Comparison of ENCODE assay signal across 9 cellular contexts in genomic region chr12:53728206-53728605, GRCh38.
A peak's percentile ranks its signal among the peaks of the same experiment; 100 is the strongest.
DNase-seq lines count a peak whose midpoint lies in the region; ATAC-seq and TF ChIP-seq lines count a peak whose summit lies in the region.
"Had no signal": no experiment of that assay in that cellular context is flagged by ENCODE, and none has a peak within 500 bp of the region (broad histone marks: within the 10 kb centered on the region; RNA-seq: fewer than 3 reads in every experiment).

No MANE protein-coding gene starts in this region.

- no peaks in the 10 kb centered on the region for H3K9me3 ChIP-seq in mucosa of stomach (ENCODE audit: control insufficient read depth, low read length)

- no peak for TF ChIP-seq CTCF in astrocyte of the spinal cord (IDR thresholded peaks at IDR 0.05; ENCODE audit: low read depth, low read length)

- H3K36me3 Mint-ChIP-seq in stimulated activated naive CD8-positive, alpha-beta T cell treated with anti-CD3 and anti-CD28 coated beads, Interleukin-15, Interleukin-2, amounts not matched to agents 100 ng/mL and 50 ng/mL, for 24 hours (ENCODE audit: low read depth), result no peaks in the 10 kb centered on the region

- peak overlapping the region; percentile 90 for H3K4me3 Mint-ChIP-seq in stimulated activated naive CD8-positive, alpha-beta T cell treated with anti-CD3 and anti-CD28 coated beads, Interleukin-15, Interleukin-2, amounts not matched to agents 100 ng/mL and 50 ng/mL, for 24 hours

- peak overlapping the region; percentile 52 for H3K9ac ChIP-seq in mucosa of stomach (ENCODE audit: low read length)

- in situ Hi-C loops in astrocyte of the spinal cord (cut with HindIII; ENCODE audit: low sequenced_read_pairs), result no loop called here

- no peaks in the 10 kb centered on the region for H3K4me1 ChIP-seq in mucosa of stomach (ENCODE audit: control insufficient read depth, insufficient read depth, low read length)

- ATAC-seq in stimulated activated naive CD8-positive, alpha-beta T cell treated with anti-CD3 and anti-CD28 coated beads, Interleukin-15, Interleukin-2, amounts not matched to agents 100 U/mL and 50 U/mL, for 24 hours, result no peak
- ATAC-seq in GM18511 (IDR thresholded peaks at IDR 0.05; ENCODE audit: unreplicated experiment) (no peak), HG02678 (IDR thresholded peaks at IDR 0.05; ENCODE audit: unreplicated experiment) (no peak)

- no peaks in the 10 kb centered on the region for H3K27me3 Mint-ChIP-seq in stimulated activated naive CD8-positive, alpha-beta T cell treated with anti-CD3 and anti-CD28 coated beads, Interleukin-15, Interleukin-2, amounts not matched to agents 100 ng/mL and 50 ng/mL, for 24 hours

- DNase-seq in stimulated activated naive CD8-positive, alpha-beta T cell treated with anti-CD3 and anti-CD28 coated beads, Interleukin-15, Interleukin-2, amounts not matched to agents 100 U/mL and 50 U/mL, for 24 hours, result no peak
- DNase-seq in astrocyte of the spinal cord (ENCODE audit: low read depth, low spot score) (no peak), NCI-H2081 treated with DMSO at 0.1 percent for 48 hours (lab: John Stamatoyannopoulos, UW) (no peak), NOMO-1 treated with dmso at 0.1 percent for 144 hours (lab: John Stamatoyannopoulos, UW; ENCODE audit: unreplicated experiment) (no peak)

- peak overlapping the region; percentile 82 for H3K27ac Mint-ChIP-seq in stimulated activated naive CD8-positive, alpha-beta T cell treated with anti-CD3 and anti-CD28 coated beads, Interleukin-15, Interleukin-2, amounts not matched to agents 100 ng/mL and 50 ng/mL, for 24 hours

- peak overlapping the region; percentile 87 for H3K4me3 ChIP-seq in astrocyte of the spinal cord (ENCODE audit: low read depth, low read length)
- H3K4me3 ChIP-seq in mucosa of stomach (ENCODE audit: low read length), result peak overlapping the region; percentile 91

- H3K4me1 Mint-ChIP-seq in stimulated activated naive CD8-positive, alpha-beta T cell treated with anti-CD3 and anti-CD28 coated beads, Interleukin-15, Interleukin-2, amounts not matched to agents 100 ng/mL and 50 ng/mL, for 24 hours (ENCODE audit: low read depth), result peaks cover 20% of the 10 kb centered on the region

- no peaks in the 10 kb centered on the region for H3K9me3 Mint-ChIP-seq in stimulated activated naive CD8-positive, alpha-beta T cell treated with anti-CD3 and anti-CD28 coated beads, Interleukin-15, Interleukin-2, amounts not matched to agents 100 ng/mL and 50 ng/mL, for 24 hours
- H3K9me3 Mint-ChIP-seq: dendritic cell treated with granulocyte-macrophage colony-stimulating factor and Interleukin-4, amounts not matched to agents 40 ng/mL and 50 ng/mL, for 4 days had no signal

- H3K27me3 ChIP-seq in mucosa of stomach (ENCODE audit: control insufficient read depth, insufficient read depth, low read length), result no peaks in the 10 kb centered on the region

- no peaks in the 10 kb centered on the region for H3K36me3 ChIP-seq in mucosa of stomach (ENCODE audit: control insufficient read depth, insufficient read depth, low read length)
